Comparison of ENCODE assay signal across 28 cellular contexts in the genomic region with DNA sequence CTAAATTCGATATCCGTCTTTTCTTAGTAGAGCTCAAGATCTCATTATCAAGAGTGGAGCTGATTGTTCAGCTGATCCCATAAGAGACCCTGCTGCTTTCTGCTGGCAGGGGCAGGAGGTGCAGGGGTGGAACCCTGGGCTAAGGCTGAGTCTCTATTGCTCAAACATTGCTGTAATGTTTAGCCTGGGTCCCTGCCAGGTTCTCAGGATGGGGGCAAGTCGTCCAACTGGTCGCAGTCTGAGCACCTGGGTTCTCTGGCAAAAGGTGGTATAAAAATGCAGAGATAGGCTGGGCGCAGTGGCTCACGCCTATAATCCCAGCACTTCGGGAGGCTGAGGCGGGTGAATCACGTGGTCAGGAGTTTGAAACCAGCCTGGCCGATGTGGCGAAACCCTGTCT.
DNase-seq lines count a peak whose midpoint lies in the region; ATAC-seq and TF ChIP-seq lines count a peak whose summit lies in the region.
"Had no signal": no experiment of that assay in that cellular context is flagged by ENCODE, and none has a peak within 500 bp of the region (broad histone marks: within the 10 kb centered on the region; RNA-seq: fewer than 3 reads in every experiment).

No MANE protein-coding gene starts in this region.

- H3K4me1 ChIP-seq in left lung: no peaks in the 10 kb centered on the region
- H3K4me1 ChIP-seq in A673 (ENCODE audit: insufficient read depth, low read length, poor library complexity, severe bottlenecking): peaks cover 8% of the 10 kb centered on the region
- H3K4me1 ChIP-seq: breast epithelium, Caco-2, right atrium auricular region had no signal

- H3K9me3 ChIP-seq in left lung (no peaks in the 10 kb centered on the region), A673 (ENCODE audit: low read depth, low read length, poor library complexity, severe bottlenecking) (no peaks in the 10 kb centered on the region)
- H3K9me3 ChIP-seq: breast epithelium, Caco-2, right atrium auricular region had no signal

- H3K27ac Mint-ChIP-seq in Calu3 (ENCODE audit: unreplicated experiment): no peak overlapping the region
- H3K27ac Mint-ChIP-seq: activated CD8-positive, alpha-beta T cell treated with anti-CD3 and anti-CD28 coated beads for 36 hours; activated naive CD4-positive, alpha-beta T cell treated with anti-CD3 and anti-CD28 coated beads, Interleukin-2, amount 50 U/mL, for 72 hours; HFFc6; T-helper 17 cell; type B pancreatic cell had no signal

- H3K4me3 ChIP-seq in left lung: no peak overlapping the region
- H3K4me3 ChIP-seq in A673 (ENCODE audit: low read depth, low read length, poor library complexity, severe bottlenecking): no peak overlapping the region
- H3K4me3 ChIP-seq: breast epithelium, PC-9, right atrium auricular region had no signal

- H3K9me3 Mint-ChIP-seq in Calu3 (ENCODE audit: low read depth, unreplicated experiment): no peaks in the 10 kb centered on the region
- H3K9me3 Mint-ChIP-seq: activated CD8-positive, alpha-beta T cell treated with anti-CD3 and anti-CD28 coated beads for 36 hours; activated naive CD4-positive, alpha-beta T cell treated with anti-CD3 and anti-CD28 coated beads, Interleukin-2, amount 50 U/mL, for 72 hours; HFFc6; type B pancreatic cell had no signal

- H3K27me3 ChIP-seq in left lung (peaks cover 0 to 9% of the 10 kb centered on the region in 2 donors), A673 (replicated peaks; ENCODE audit: insufficient read depth, low read depth, low read length, poor library complexity) (no peaks in the 10 kb centered on the region)
- H3K27me3 ChIP-seq: breast epithelium, right atrium auricular region had no signal

- no peaks in the 10 kb centered on the region for H3K36me3 Mint-ChIP-seq in Calu3 (ENCODE audit: insufficient read depth, unreplicated experiment)
- H3K36me3 Mint-ChIP-seq: activated naive CD4-positive, alpha-beta T cell treated with anti-CD3 and anti-CD28 coated beads, Interleukin-2, amount 50 U/mL, for 72 hours; type B pancreatic cell had no signal

- no peaks in the 10 kb centered on the region for H3K4me1 Mint-ChIP-seq in Calu3 (ENCODE audit: low read depth, unreplicated experiment)

- POLR2A ChIA-PET in A673 (lab: Charles Lee; ENCODE audit: low non-redundant PET): no interaction called here

- CTCF ChIA-PET in Calu3 (lab: Charles Lee): interaction anchor here (0.8 to 0.9 kb wide), 2 partner anchors 30 to 87 kb away, joined by 3 to 4 read pairs; no protein-coding TSS in a partner anchor
- CTCF ChIA-PET in A673 (lab: Charles Lee): no interaction called here

- no peak overlapping the region for H3K27ac ChIP-seq in left lung
- H3K27ac ChIP-seq in A673 (ENCODE audit: low read depth, low read length, poor library complexity, severe bottlenecking): no peak overlapping the region
- H3K27ac ChIP-seq: PC-9, right atrium auricular region had no signal

- no peak for TF ChIP-seq CTCF in Calu3 (IDR thresholded peaks at IDR 0.05; ENCODE audit: unreplicated experiment)
- TF ChIP-seq CTCF in left lung (IDR thresholded peaks at IDR 0.05): no peak
- no peak for TF ChIP-seq CTCF in A673 (conservative IDR thresholded peaks at IDR 0.05; ENCODE audit: low read depth, low read length)

- ATAC-seq in left lung (peak; percentile 86), HG03520 (IDR thresholded peaks at IDR 0.05; ENCODE audit: unreplicated experiment) (no peak), HG03354 (IDR thresholded peaks at IDR 0.05; ENCODE audit: poor library complexity, severe bottlenecking, unreplicated experiment) (no peak), left lobe of liver (no peak)
- ATAC-seq: activated CD8-positive, alpha-beta T cell treated with anti-CD3 and anti-CD28 coated beads for 36 hours; activated naive CD4-positive, alpha-beta T cell treated with anti-CD3 and anti-CD28 coated beads, Interleukin-2, amount 50 U/mL, for 72 hours; Right ventricle myocardium inferior; SK-N-SH treated with all-trans-retinoic acid at 6 μM for 48 hours; T-helper 17 cell had no signal

- DNase-seq in Calu3 (peak; percentile 49), NCI-H1105 treated with DMSO at 0.1 percent for 48 hours (lab: John Stamatoyannopoulos, UW) (peak; percentile 31), NCI-H69 (lab: John Stamatoyannopoulos, UW) (peak; percentile 89), left lung (peak in 1 of 2 donors; percentile 51), left lobe of liver (ENCODE audit: low spot score) (no peak), A673 (ENCODE audit: low spot score) (no peak)
- DNase-seq: activated CD4-positive, alpha-beta T cell treated with anti-CD3 and anti-CD28 coated beads for 1 hour; activated CD8-positive, alpha-beta T cell treated with anti-CD3 and anti-CD28 coated beads for 36 hours; C1 segment of cervical spinal cord; Caco-2; DND-41; effector CD8-positive, alpha-beta T cell; erythroblast; head of caudate nucleus; HFFc6; kidney glomerular epithelial cell; mesenchymal stem cell; PC-9; stimulated activated CD4-positive, alpha-beta T cell treated with anti-CD3 and anti-CD28 coated beads, Interleukin-2, amount 100 ng/mL, for 24 hours; T-helper 17 cell had no signal

- H3K4me3 Mint-ChIP-seq in Calu3 (ENCODE audit: low read depth, unreplicated experiment): no peak overlapping the region
- H3K4me3 Mint-ChIP-seq: activated CD8-positive, alpha-beta T cell treated with anti-CD3 and anti-CD28 coated beads for 36 hours; HFFc6; type B pancreatic cell had no signal

- intact Hi-C loops in Calu3 (cut with micrococcal nuclease; ENCODE audit: unreplicated experiment): no loop called here
- intact Hi-C loops in left lung (cut with DNase I): no loop called here
- intact Hi-C loops in A673 (cut with micrococcal nuclease; ENCODE audit: unreplicated experiment): no loop called here

- peaks cover 54% of the 10 kb centered on the region for H3K27me3 Mint-ChIP-seq in Calu3 (ENCODE audit: unreplicated experiment)

- no TSS peak for BruUV-seq in Calu3 (replicated peaks; lab: Mats Ljungman, UMichigan)
- BruUV-seq in A673 (replicated peaks; lab: Mats Ljungman, UMichigan): no TSS peak

- no peaks in the 10 kb centered on the region for H3K36me3 ChIP-seq in left lung
- no peaks in the 10 kb centered on the region for H3K36me3 ChIP-seq in A673 (ENCODE audit: insufficient read depth, low read length, poor library complexity, severe bottlenecking)
- H3K36me3 ChIP-seq: breast epithelium, right atrium auricular region had no signal

Comparison
In these comparisons a context has a peak if more than half of its experiments do, and no peak if none do; other contexts are left out.
1. DNase-seq: peak in Calu3 (single experiment), NCI-H1105 treated with DMSO at 0.1 percent for 48 hours (single experiment) and NCI-H69 (single experiment); none in left lobe of liver (single experiment) and A673 (single experiment).